18 cellular contexts compared by ENCODE assay signal in genomic region chr4:78166582-78166981, GRCh38.
DNase-seq lines count a peak whose midpoint lies in the region; ATAC-seq, FAIRE-seq and TF ChIP-seq lines count a peak whose summit lies in the region.
"Had no signal": no experiment of that assay in that cellular context is flagged by ENCODE, and none has a peak within 500 bp of the region (broad histone marks: within the 10 kb centered on the region; RNA-seq: fewer than 3 reads in every experiment).

No MANE protein-coding gene starts in this region.

- H3K79me2 ChIP-seq in HepG2 (ENCODE audit: insufficient read depth, low read length) = peaks cover 63% of the 10 kb centered on the region

- H3K4me1 ChIP-seq in HepG2 (ENCODE audit: insufficient read depth, low read length) (peaks cover 68% of the 10 kb centered on the region), right lobe of liver (no peaks in the 10 kb centered on the region)
- H3K4me1 ChIP-seq: testis had no signal

- 0 out of 5 replicates have a peak, but pooled peaks cover 0 to 7% of the 10 kb centered on the region in 2 experiments for H3K36me3 ChIP-seq in HepG2 (replicated peaks in 1 of 2; ENCODE audit: control insufficient read depth in 1 of 2, insufficient read depth in 2 of 2, low read length in 2 of 2)
- no peaks in the 10 kb centered on the region for H3K36me3 ChIP-seq in right lobe of liver

- peaks cover 0 to 4% of the 10 kb centered on the region in 2 donors for H3K4me1 Mint-ChIP-seq in effector memory CD8-positive, alpha-beta T cell (ENCODE audit: low read depth in 2 of 2)
- H3K4me1 Mint-ChIP-seq: CD4-positive, alpha-beta memory T cell had no signal

- no peak for TF ChIP-seq RAD21 in HepG2 (CRISPR knock-in tag; IDR thresholded peaks at IDR 0.05)

- H3K27me3 Mint-ChIP-seq in effector memory CD8-positive, alpha-beta T cell = peaks cover 0 to 3% of the 10 kb centered on the region in 2 donors

- no peak overlapping the region for H3K27ac Mint-ChIP-seq in effector memory CD8-positive, alpha-beta T cell
- H3K27ac Mint-ChIP-seq: CD4-positive, alpha-beta memory T cell; T-cell had no signal

- TF ChIP-seq CTCF in HepG2 (CRISPR knock-in tag; IDR thresholded peaks at IDR 0.05) (no peak), right lobe of liver (IDR thresholded peaks at IDR 0.05) (no peak)

- no peaks in the 10 kb centered on the region for H3K9me3 Mint-ChIP-seq in effector memory CD8-positive, alpha-beta T cell
- H3K9me3 Mint-ChIP-seq: central memory CD8-positive, alpha-beta T cell had no signal

- intact Hi-C loops in HepG2 (cut with micrococcal nuclease; ENCODE audit: unreplicated experiment) (loop anchor here (2.0 to 5.0 kb wide), 3 partner anchors 16 to 109 kb away; partner anchors contain the start of gene FRAS1), right lobe of liver (cut with DNase I) (no loop called here)

- H3K4me3 Mint-ChIP-seq in effector memory CD8-positive, alpha-beta T cell = no peak overlapping the region
- H3K4me3 Mint-ChIP-seq: CD4-positive, alpha-beta memory T cell; central memory CD8-positive, alpha-beta T cell; T-cell had no signal

- no peaks in the 10 kb centered on the region; the same call in 1 of the 2 replicates for H4K20me1 ChIP-seq in HepG2 (ENCODE audit: insufficient read depth, low read length)

- BruUV-seq in HepG2 (replicated peaks; lab: Mats Ljungman, UMichigan) = no TSS peak

- CTCF ChIA-PET in HepG2 (lab: Yijun Ruan, JAX; ENCODE audit: low intra/inter-chr PET ratio, low total read pairs) = no interaction called here

- TF ChIP-seq EP300 in HepG2 (IDR thresholded peaks at IDR 0.05; ENCODE audit: low read depth in 2 of 2, low read length in 2 of 2) = no peak
- TF ChIP-seq EP300 in HepG2 (CRISPR knock-in tag; IDR thresholded peaks at IDR 0.05; ENCODE audit: borderline replicate concordance) = no peak

- no peak overlapping the region for H3K9ac ChIP-seq in HepG2 (ENCODE audit: insufficient read depth, low read depth, low read length)

- POLR2A ChIA-PET in HepG2 (lab: Yijun Ruan, JAX) = interaction anchor here (1.0 to 2.1 kb wide), 3 partner anchors 11 to 107 kb away, joined by 3 to 7 read pairs (median 7); no protein-coding TSS in a partner anchor

- in situ Hi-C loops in HepG2 (cut with HindIII; ENCODE audit: extremely low pct_ligation_motif_present, low pct_unique_long_range_greater_than_20kb) (no loop called here), ACHN (cut with HindIII; ENCODE audit: low pct_ligation_motif_present, low pct_unique_long_range_greater_than_20kb, low sequenced_read_pairs) (no loop called here)

- no peaks in the 10 kb centered on the region for H3K27me3 ChIP-seq in HepG2 (ENCODE audit: control insufficient read depth in 1 of 2, insufficient read depth in 2 of 2, low read length in 2 of 2)
- no peaks in the 10 kb centered on the region for H3K27me3 ChIP-seq in right lobe of liver
- H3K27me3 ChIP-seq: testis had no signal

- H3K4me3 ChIP-seq in HepG2 (replicated peaks in 1 of 3; ENCODE audit: insufficient read depth in 1 of 3, low read depth in 2 of 3, low read length in 3 of 3) (no peak overlapping the region), right lobe of liver (no peak overlapping the region)
- H3K4me3 ChIP-seq: testis had no signal

- no peak for ATAC-seq in HepG2
- no peak for ATAC-seq in right lobe of liver
- peak; percentile 31 for ATAC-seq in effector memory CD8-positive, alpha-beta T cell (replicated peaks)
- no peak for ATAC-seq in GM18511 (IDR thresholded peaks at IDR 0.05; ENCODE audit: unreplicated experiment)
- ATAC-seq in left lobe of liver = no peak
- ATAC-seq: right cardiac atrium, T-cell had no signal

- H3K4me2 ChIP-seq in HepG2 (ENCODE audit: low read depth, low read length) = peak overlapping the region; percentile 70; the same call in 1 of the 2 replicates

- FAIRE-seq in HepG2 (lab: Jason Lieb, UNC) (no peak), urothelium cell line (lab: Jason Lieb, UNC) (no peak)

- H3K27ac ChIP-seq in HepG2 (ENCODE audit: extremely low read length, insufficient read depth, low read length) (peak overlapping the region; percentile 82), right lobe of liver (no peak overlapping the region)
- H3K27ac ChIP-seq: testis, VCaP had no signal

- H3K36me3 Mint-ChIP-seq in effector memory CD8-positive, alpha-beta T cell (ENCODE audit: insufficient read depth) = no peaks in the 10 kb centered on the region
- H3K36me3 Mint-ChIP-seq: CD4-positive, alpha-beta memory T cell; T-cell had no signal

- DNase-seq in HepG2 (ENCODE audit: low spot score) (no peak), right lobe of liver (no peak), NCI-H226 (peak; percentile 28), urothelium cell line (ENCODE audit: low spot score) (peak; percentile 12), ACHN (no peak), left lobe of liver (ENCODE audit: low spot score) (no peak)
- DNase-seq in effector memory CD8-positive, alpha-beta T cell = no peak
- DNase-seq: activated CD4-positive, alpha-beta T cell treated with anti-CD3 and anti-CD28 coated beads, Interleukin-2, amount 50 U/mL, for 1 hour; activated T-cell treated with anti-CD3 and anti-CD28 coated beads for 4 hours; CD4-positive, alpha-beta memory T cell; DMS53; right cardiac atrium; SHP77; T-cell; testis had no signal

- H3K9me3 ChIP-seq in HepG2 (ENCODE audit: low read length) (no peaks in the 10 kb centered on the region), right lobe of liver (no peaks in the 10 kb centered on the region)
- H3K9me3 ChIP-seq: testis had no signal

- no peak overlapping the region for H2AFZ ChIP-seq in HepG2 (ENCODE audit: low read length)

- TF ChIP-seq POLR2A in HepG2 (IDR thresholded peaks at IDR 0.05; ENCODE audit: insufficient read depth in 1 of 2, low read depth in 2 of 2, low read length in 2 of 2) (no peak), right lobe of liver (IDR thresholded peaks at IDR 0.05) (no peak)

TF ChIP-seq in HepG2, 621 proteins besides CTCF, POLR2A, EP300 and RAD21 (continues in another document):
- no peak for TF ChIP-seq ATF7-NPFF (CRISPR knock-in tag; IDR thresholded peaks at IDR 0.05; ENCODE audit: low read depth)
- TF ChIP-seq MEF2D (CRISPR knock-in tag; IDR thresholded peaks at IDR 0.05) = no peak
- no peak for TF ChIP-seq RFX1 (IDR thresholded peaks at IDR 0.05)
- TF ChIP-seq ZNF530 (CRISPR knock-in tag; IDR thresholded peaks at IDR 0.05; ENCODE audit: low read depth) = no peak
- no peak for TF ChIP-seq CEBPZ (IDR thresholded peaks at IDR 0.05; ENCODE audit: low read length)

Comparison
In these comparisons a context has a peak if more than half of its experiments do, and no peak if none do; other contexts are left out.
1. DNase-seq: peak in NCI-H226 (single experiment) and urothelium cell line (single experiment); none in HepG2 (single experiment), right lobe of liver (0 of 3), effector memory CD8-positive, alpha-beta T cell (0 of 3), ACHN (single experiment) and left lobe of liver (single experiment).